In genomic region chr2:55334728-55335127, GRCh38 we compare ENCODE assay signal across 1 cellular context.
TF ChIP-seq lines count a peak whose summit lies in the region.

No MANE protein-coding gene starts in this region.

TF ChIP-seq in GM23338, 12 proteins besides CTCF, POLR2A, EP300 and RAD21 (continued from another document):
- no peak for TF ChIP-seq ZNF462 (CRISPR knock-in tag; IDR thresholded peaks at IDR 0.05)
